Comparison of ENCODE assay signal across 30 cellular contexts in the genomic region with DNA sequence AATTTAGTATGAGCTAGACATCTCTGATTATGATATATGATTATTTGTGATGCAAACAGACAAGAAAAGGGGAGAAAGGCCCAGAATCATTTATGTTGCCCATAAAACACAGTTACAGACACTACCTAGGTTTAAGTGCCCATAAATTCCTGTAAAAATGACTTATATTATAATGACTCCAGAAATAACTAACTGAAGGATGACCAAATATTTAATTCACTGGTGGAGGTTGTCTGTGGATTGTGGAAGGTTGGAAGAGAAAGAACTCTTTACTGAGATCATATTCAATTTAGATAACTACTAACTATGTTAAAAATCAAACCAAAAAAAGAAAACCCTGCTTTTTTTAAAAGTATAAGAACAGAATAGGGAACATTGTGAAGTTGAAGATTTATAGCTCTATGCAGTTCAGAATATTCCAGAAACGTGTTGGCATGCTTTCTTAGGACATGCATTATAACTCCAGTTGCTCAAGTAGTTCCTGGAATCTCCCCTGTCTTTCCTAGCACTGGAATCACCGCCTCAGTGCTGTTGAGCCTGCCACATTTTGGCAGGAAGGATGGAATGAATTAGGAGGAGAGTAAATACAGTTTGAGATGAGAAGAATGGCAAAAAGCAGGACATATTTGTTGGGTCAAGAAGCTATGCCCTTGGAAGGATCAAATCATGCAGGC.
"Had no signal": no experiment of that assay in that cellular context is flagged by ENCODE, and none has a peak within 500 bp of the region (broad histone marks: within the 10 kb centered on the region; RNA-seq: fewer than 3 reads in every experiment).

No MANE protein-coding gene starts in this region.

- H3K27me3 Mint-ChIP-seq: activated CD4-positive, alpha-beta T cell treated with anti-CD3 and anti-CD28 coated beads for 36 hours; activated naive CD4-positive, alpha-beta T cell treated with anti-CD3 and anti-CD28 coated beads, Interleukin-2, amount 10 ng/mL, durations not matched to agents 7 days and 5 days; activated naive CD8-positive, alpha-beta T cell treated with anti-CD3 and anti-CD28 coated beads, Interleukin-2, amount 10 ng/mL, durations not matched to agents 7 days and 5 days; stimulated activated memory B cell treated with anti-CD40 and anti-IgM and Interleukin-4, amounts not matched to agents 10 μg/mL and 1 μg/mL and 100 μg/mL, for 72 hours; stimulated activated naive CD8-positive, alpha-beta T cell treated with anti-CD3 and anti-CD28 coated beads, Interleukin-15, amount 100 ng/mL, for 72 hours had no signal

- H3K4me3 Mint-ChIP-seq: activated CD4-positive, alpha-beta T cell treated with anti-CD3 and anti-CD28 coated beads for 36 hours; activated naive CD4-positive, alpha-beta T cell treated with anti-CD3 and anti-CD28 coated beads, Interleukin-2, amount 10 ng/mL, durations not matched to agents 7 days and 5 days; activated naive CD8-positive, alpha-beta T cell treated with anti-CD3 and anti-CD28 coated beads, Interleukin-2, amount 10 ng/mL, durations not matched to agents 7 days and 5 days; nephron; stimulated activated memory B cell treated with anti-CD40 and anti-IgM and Interleukin-4, amounts not matched to agents 10 μg/mL and 1 μg/mL and 100 μg/mL, for 72 hours; stimulated activated naive CD8-positive, alpha-beta T cell treated with anti-CD3 and anti-CD28 coated beads, Interleukin-15, amount 100 ng/mL, for 72 hours; type B pancreatic cell had no signal

- DNase-seq: activated CD4-positive, alpha-beta T cell treated with anti-CD3 and anti-CD28 coated beads for 36 hours; activated CD4-positive, alpha-beta T cell treated with anti-CD3 and anti-CD28 coated beads, Interleukin-2, amount 50 U/mL, for 4 hours; activated CD4-positive, CD25-positive, alpha-beta regulatory T cell; activated CD8-positive, alpha-beta memory T cell treated with anti-CD3 and anti-CD28 coated beads for 24 hours; activated effector memory CD4-positive, alpha-beta T cell treated with anti-CD3 and anti-CD28 coated beads, Interleukin-2, amount 50 U/mL, for 16 hours; activated naive CD4-positive, alpha-beta T cell treated with anti-CD3 and anti-CD28 coated beads, Interleukin-2, amount 10 ng/mL, durations not matched to agents 7 days and 5 days; activated naive CD8-positive, alpha-beta T cell treated with anti-CD3 and anti-CD28 coated beads, Interleukin-2, amount 10 ng/mL, durations not matched to agents 7 days and 5 days; dermis blood vessel endothelial cell; effector CD4-positive, alpha-beta T cell; foreskin keratinocyte; heart right ventricle; left ventricle myocardium inferior; mesendoderm; ovary; retina; small intestine; stimulated activated CD4-positive, alpha-beta T cell treated with anti-CD3 and anti-CD28 coated beads, Interleukin-1b, Interleukin-23, amount 100 ng/mL, for 48 hours; stimulated activated CD4-positive, alpha-beta T cell treated with anti-CD3 and anti-CD28 coated beads, Interleukin-4, amount 100 ng/mL, for 4 hours; stimulated activated CD8-positive, alpha-beta memory T cell treated with anti-CD3 and anti-CD28 coated beads, Interleukin-4, amount 100 ng/mL, for 48 hours; stimulated activated naive CD8-positive, alpha-beta T cell treated with anti-CD3 and anti-CD28 coated beads, Interleukin-15, amount 100 ng/mL, for 72 hours; substantia nigra; uterus had no signal

- H3K4me1 ChIP-seq: esophagus muscularis mucosa, prostate gland, uterus had no signal

- H3K27me3 ChIP-seq: esophagus muscularis mucosa, foreskin keratinocyte, heart right ventricle, neutrophil, ovary, uterus had no signal

- H3K9me3 ChIP-seq: esophagus muscularis mucosa, heart right ventricle, left ventricle myocardium inferior, neutrophil, ovary, prostate gland, uterus had no signal

- ATAC-seq: activated CD4-positive, alpha-beta T cell treated with anti-CD3 and anti-CD28 coated beads for 36 hours; foreskin keratinocyte; heart right ventricle; sciatic nerve; stimulated activated memory B cell treated with anti-CD40 and anti-IgM and Interleukin-4, amounts not matched to agents 10 μg/mL and 1 μg/mL and 100 μg/mL, for 72 hours; stimulated activated naive CD8-positive, alpha-beta T cell treated with anti-CD3 and anti-CD28 coated beads, Interleukin-15, amount 100 ng/mL, for 72 hours had no signal

- H3K36me3 ChIP-seq: esophagus muscularis mucosa, heart right ventricle, left ventricle myocardium inferior, neutrophil, ovary, prostate gland, uterus had no signal

- H3K27ac Mint-ChIP-seq: activated CD4-positive, alpha-beta T cell treated with anti-CD3 and anti-CD28 coated beads for 36 hours; activated naive CD4-positive, alpha-beta T cell treated with anti-CD3 and anti-CD28 coated beads, Interleukin-2, amount 10 ng/mL, durations not matched to agents 7 days and 5 days; activated naive CD8-positive, alpha-beta T cell treated with anti-CD3 and anti-CD28 coated beads, Interleukin-2, amount 10 ng/mL, durations not matched to agents 7 days and 5 days; nephron; stimulated activated memory B cell treated with anti-CD40 and anti-IgM and Interleukin-4, amounts not matched to agents 10 μg/mL and 1 μg/mL and 100 μg/mL, for 72 hours; stimulated activated naive CD8-positive, alpha-beta T cell treated with anti-CD3 and anti-CD28 coated beads, Interleukin-15, amount 100 ng/mL, for 72 hours; type B pancreatic cell had no signal

- H3K4me1 Mint-ChIP-seq: activated CD4-positive, alpha-beta T cell treated with anti-CD3 and anti-CD28 coated beads for 36 hours; activated naive CD4-positive, alpha-beta T cell treated with anti-CD3 and anti-CD28 coated beads, Interleukin-2, amount 10 ng/mL, durations not matched to agents 7 days and 5 days; activated naive CD8-positive, alpha-beta T cell treated with anti-CD3 and anti-CD28 coated beads, Interleukin-2, amount 10 ng/mL, durations not matched to agents 7 days and 5 days; stimulated activated memory B cell treated with anti-CD40 and anti-IgM and Interleukin-4, amounts not matched to agents 10 μg/mL and 1 μg/mL and 100 μg/mL, for 72 hours; stimulated activated naive CD8-positive, alpha-beta T cell treated with anti-CD3 and anti-CD28 coated beads, Interleukin-15, amount 100 ng/mL, for 72 hours had no signal

- H3K27ac ChIP-seq: esophagus muscularis mucosa, foreskin keratinocyte, heart right ventricle, left ventricle myocardium inferior, neutrophil, ovary, prostate gland, uterus had no signal

- H3K9me3 Mint-ChIP-seq: activated naive CD4-positive, alpha-beta T cell treated with anti-CD3 and anti-CD28 coated beads, Interleukin-2, amount 10 ng/mL, durations not matched to agents 7 days and 5 days; activated naive CD8-positive, alpha-beta T cell treated with anti-CD3 and anti-CD28 coated beads, Interleukin-2, amount 10 ng/mL, durations not matched to agents 7 days and 5 days; nephron; stimulated activated memory B cell treated with anti-CD40 and anti-IgM and Interleukin-4, amounts not matched to agents 10 μg/mL and 1 μg/mL and 100 μg/mL, for 72 hours; stimulated activated naive CD8-positive, alpha-beta T cell treated with anti-CD3 and anti-CD28 coated beads, Interleukin-15, amount 100 ng/mL, for 72 hours; type B pancreatic cell had no signal

- H3K36me3 Mint-ChIP-seq: activated naive CD4-positive, alpha-beta T cell treated with anti-CD3 and anti-CD28 coated beads, Interleukin-2, amount 10 ng/mL, durations not matched to agents 7 days and 5 days; activated naive CD8-positive, alpha-beta T cell treated with anti-CD3 and anti-CD28 coated beads, Interleukin-2, amount 10 ng/mL, durations not matched to agents 7 days and 5 days; stimulated activated memory B cell treated with anti-CD40 and anti-IgM and Interleukin-4, amounts not matched to agents 10 μg/mL and 1 μg/mL and 100 μg/mL, for 72 hours; type B pancreatic cell had no signal

- H3K4me3 ChIP-seq: esophagus muscularis mucosa, heart right ventricle, left ventricle myocardium inferior, lung, ovary, prostate gland, uterus had no signal
